ENCODE assay signal across 20 cellular contexts in the genomic region with DNA sequence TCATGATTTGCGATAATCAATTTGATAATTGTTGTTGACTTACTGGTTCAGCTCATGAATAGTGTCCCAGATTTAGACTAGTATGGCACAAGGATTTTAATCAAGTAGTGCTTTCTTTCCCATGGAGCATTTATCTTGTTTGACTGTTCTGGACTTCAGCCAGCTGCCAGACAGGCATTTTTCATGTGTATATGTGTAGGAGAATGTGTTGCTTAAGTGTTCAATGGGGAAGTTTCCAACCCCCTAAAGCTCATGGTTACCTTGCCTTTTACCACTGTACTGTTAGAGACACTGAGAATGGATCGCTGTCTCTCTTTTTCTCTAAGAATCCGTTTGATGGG.
DNase-seq lines count a peak whose midpoint lies in the region; ATAC-seq and TF ChIP-seq lines count a peak whose summit lies in the region.
"Had no signal": no experiment of that assay in that cellular context is flagged by ENCODE, and none has a peak within 500 bp of the region (broad histone marks: within the 10 kb centered on the region; RNA-seq: fewer than 3 reads in every experiment).

No MANE protein-coding gene starts in this region.

- no peak for TF ChIP-seq POLR2A in stomach (IDR thresholded peaks at IDR 0.05)

- intact Hi-C loops in stomach (cut with DNase I; ENCODE audit: low total_unique reads) = no loop called here

- no peak overlapping the region for H3K4me3 ChIP-seq in stomach
- no peak overlapping the region for H3K4me3 ChIP-seq in H7 (ENCODE audit: insufficient read depth, low read depth, low read length)
- H3K4me3 ChIP-seq: A549, colonic mucosa, GM23338 had no signal

- no peak for ATAC-seq in GM18870 (IDR thresholded peaks at IDR 0.05; ENCODE audit: unreplicated experiment)
- ATAC-seq: A549, esophagus mucosa, GM23338 had no signal

- TF ChIP-seq CTCF in stomach (IDR thresholded peaks at IDR 0.05) = no peak

- H3K36me3 ChIP-seq in stomach = peaks cover 9 to 31% (median 28%) of the 10 kb centered on the region in 4 donors
- no peaks in the 10 kb centered on the region; the same call in 1 of the 2 replicates for H3K36me3 ChIP-seq in H7 (replicated peaks; ENCODE audit: control insufficient read depth, insufficient read depth, low read length)
- H3K36me3 ChIP-seq: colonic mucosa had no signal

- peaks cover 8 to 39% (median 22%) of the 10 kb centered on the region in 4 donors for H3K4me1 ChIP-seq in stomach
- H3K4me1 ChIP-seq: A549 had no signal

- DNase-seq in SKM-1 treated with dmso at 0.1 percent for 144 hours (lab: John Stamatoyannopoulos, UW; ENCODE audit: unreplicated experiment) (peak; percentile 16), SKM-1 (lab: John Stamatoyannopoulos, UW; ENCODE audit: unreplicated experiment) (no peak), SK-MEL-5 (ENCODE audit: low read depth, low spot score) (peak; percentile 42), fibroblast of gingiva (ENCODE audit: low read depth) (peak; percentile 13), stomach (peak; percentile 45), AG20443 (ENCODE audit: low spot score) (no peak), H7 (no peak)
- DNase-seq: activated naive CD8-positive, alpha-beta T cell treated with anti-CD3 and anti-CD28 coated beads for 36 hours; activated T-cell treated with anti-CD3 and anti-CD28 coated beads for 4 hours; Caco-2; colonic mucosa; NCI-H1694; NCI-H524 treated with DMSO at 0.1 percent for 48 hours; nephron progenitor cell; right cardiac atrium; stimulated activated CD4-positive, alpha-beta T cell treated with anti-CD3 and anti-CD28 coated beads, Interleukin-4, amount 100 ng/mL, for 24 hours had no signal

- H3K9me3 ChIP-seq in stomach = no peaks in the 10 kb centered on the region
- H3K9me3 ChIP-seq: A549, Caco-2, colonic mucosa had no signal

- H3K27me3 ChIP-seq in stomach (no peaks in the 10 kb centered on the region), H7 (ENCODE audit: control insufficient read depth, insufficient read depth, low read length) (no peaks in the 10 kb centered on the region)
- H3K27me3 ChIP-seq: colonic mucosa had no signal

- no peak overlapping the region for H3K27ac ChIP-seq in stomach
- H3K27ac ChIP-seq: A549, colonic mucosa had no signal

- in situ Hi-C loops in SK-MEL-5 (cut with HindIII; ENCODE audit: low pct_unique_long_range_greater_than_20kb, low sequenced_read_pairs) = no loop called here

- whole genome bisulfite sequencing in stomach, 5 donors = 60 to 70% (median 66%) methylated on average over 3 of the region's 3 CpGs

- TF ChIP-seq EP300 in stomach (IDR thresholded peaks at IDR 0.05) = no peak

Comparison
In these comparisons a context has a peak if more than half of its experiments do, and no peak if none do; other contexts are left out.
1. DNase-seq: peak in SKM-1 treated with dmso at 0.1 percent for 144 hours (single experiment), SK-MEL-5 (single experiment), fibroblast of gingiva (single experiment) and stomach (single experiment); none in SKM-1 (single experiment), AG20443 (single experiment) and H7 (single experiment).